ENCODE assay signal across 8 cellular contexts in the genomic region with DNA sequence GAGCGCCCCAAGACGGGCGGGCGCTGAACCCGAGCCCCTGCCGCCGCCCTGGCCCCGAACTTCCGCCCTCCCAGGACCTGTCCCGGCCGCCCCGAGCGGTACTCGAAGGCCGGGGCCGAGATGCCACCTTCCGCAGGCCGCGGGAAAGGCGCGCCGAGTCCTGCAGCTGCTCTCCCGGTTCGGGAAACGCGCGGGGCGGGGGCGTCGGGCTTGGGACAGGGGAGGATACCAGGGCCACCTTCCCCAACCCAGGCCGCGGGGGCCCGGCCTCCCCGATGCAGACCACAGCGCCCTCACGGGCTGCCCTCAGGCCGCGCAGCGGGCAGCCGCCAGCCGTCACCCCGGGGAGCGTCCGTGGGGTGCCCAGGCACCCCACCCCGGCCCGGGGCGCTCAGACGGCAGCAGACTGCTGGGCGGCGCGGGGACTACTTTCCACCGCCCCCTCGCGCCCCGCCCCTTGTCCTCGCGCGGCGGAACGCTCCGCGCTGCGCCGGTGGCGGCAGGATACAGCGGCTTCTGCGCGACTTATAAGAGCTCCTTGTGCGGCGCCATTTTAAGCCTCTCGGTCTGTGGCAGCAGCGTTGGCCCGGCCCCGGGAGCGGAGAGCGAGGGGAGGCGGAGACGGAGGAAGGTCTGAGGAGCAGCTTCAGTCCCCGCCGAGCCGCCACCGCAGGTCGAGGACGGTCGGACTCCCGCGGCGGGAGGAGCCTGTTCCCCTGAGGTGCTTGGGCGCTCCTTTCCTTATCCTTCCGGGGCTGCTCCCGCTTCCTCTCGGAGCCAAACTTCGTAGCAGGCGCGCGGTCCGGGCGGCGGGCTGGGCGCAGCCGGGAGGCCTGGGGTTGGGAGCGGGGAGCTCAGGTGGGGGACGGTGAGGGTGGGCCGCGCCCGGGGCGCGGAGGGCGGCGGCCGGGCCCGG. TPM values are rescaled to one million over a fixed set of nuclear protein-coding genes. Genes with fewer than 3 reads are reported as not detected.
DNase-seq lines count a peak whose midpoint lies in the region; ATAC-seq and TF ChIP-seq lines count a peak whose summit lies in the region.

A gene (plus strand): TSS at position 556 of the 916 bp plus-strand sequence. CDS start 24,564 bp downstream, outside the sequence.

- H3K14ac ChIP-seq in IMR-90 (replicated peaks; ENCODE audit: low read depth, low read length): peak within 1 kb of the TSS; percentile 98

- peak within 1 kb of the TSS; percentile 73; the same call in 1 of the 2 replicates for H3K56ac ChIP-seq in IMR-90 (ENCODE audit: extremely low read depth, insufficient read depth, low read length)

- H3K27me3 Mint-ChIP-seq in activated T-helper 1 cell treated with anti-CD3 and anti-CD28 coated beads, Interleukin-12 subunit alpha, Interleukin-12 subunit beta, Interleukin-2, Interleukin-4 antibody, amounts not matched to agents 30 ng/mL and 10 ng/mL and 1 ng/mL, durations not matched to agents 14 hours and 24 hours and 36 hours (ENCODE audit: insufficient read depth): peaks cover 22% of the 10 kb centered on the region
- H3K27me3 Mint-ChIP-seq in naive thymus-derived CD4-positive, alpha-beta T cell: peaks cover 0 to 29% (median 0%) of the 10 kb centered on the region in 5 donors
- H3K27me3 Mint-ChIP-seq in stimulated activated naive B cell treated with anti-CD40 and anti-IgM and Interleukin-4, amounts not matched to agents 10 μg/mL and 1 μg/mL and 100 μg/mL, for 72 hours: peaks cover 6% of the 10 kb centered on the region in 2 donors

- H3K18ac ChIP-seq in IMR-90 (ENCODE audit: low read depth, low read length): peak within 1 kb of the TSS; percentile 51; the same call in 1 of the 2 replicates

- H2BK15ac ChIP-seq in IMR-90 (ENCODE audit: low read depth, low read length): 0 out of 3 replicates have a peak within 1 kb of the TSS, but pooled peaks have one; percentile 24

- no peak within 1 kb of the TSS for H2BK20ac ChIP-seq in IMR-90 (ENCODE audit: low read depth, low read length)

- peak within 1 kb of the TSS; percentile 97 for H3K9ac ChIP-seq in IMR-90 (ENCODE audit: low read depth, low read length)

- peaks cover 2% of the 10 kb centered on the region; the same call in 1 of the 2 replicates for H3K4me1 ChIP-seq in IMR-90 (ENCODE audit: control insufficient read depth, insufficient read depth, low read length)
- peaks cover 0 to 26% (median 9%) of the 10 kb centered on the region in 4 donors for H3K4me1 ChIP-seq in Peyer's patch
- H3K4me1 ChIP-seq in naive thymus-derived CD4-positive, alpha-beta T cell (ENCODE audit: control insufficient read depth in 2 of 2, insufficient read depth in 2 of 2, low read length in 2 of 2): peaks cover 26 to 39% of the 10 kb centered on the region in 2 donors

- H3K9me3 Mint-ChIP-seq in activated T-helper 1 cell treated with anti-CD3 and anti-CD28 coated beads, Interleukin-12 subunit alpha, Interleukin-12 subunit beta, Interleukin-2, Interleukin-4 antibody, amounts not matched to agents 30 ng/mL and 10 ng/mL and 1 ng/mL, durations not matched to agents 14 hours and 24 hours and 36 hours: no peaks in the 10 kb centered on the region
- peaks cover 0 to 3% (median 0%) of the 10 kb centered on the region in 11 donors for H3K9me3 Mint-ChIP-seq in naive thymus-derived CD4-positive, alpha-beta T cell
- no peaks in the 10 kb centered on the region for H3K9me3 Mint-ChIP-seq in stimulated activated naive B cell treated with anti-CD40 and anti-IgM and Interleukin-4, amounts not matched to agents 10 μg/mL and 1 μg/mL and 100 μg/mL, for 72 hours

- H3K4me3 ChIP-seq in IMR-90 (ENCODE audit: insufficient read depth, low read depth, low read length) (peak within 1 kb of the TSS; percentile 69), Peyer's patch (peak within 1 kb of the TSS; percentile 77 to 98 (median 94))
- H3K4me3 ChIP-seq in naive thymus-derived CD4-positive, alpha-beta T cell (ENCODE audit: low read length): peak within 1 kb of the TSS; percentile 79

- in situ Hi-C loops in IMR-90 (cut with MboI; ENCODE audit: low sequenced_read_pairs): loop anchor here (25.0 kb wide), 1 partner anchor 862 kb away; no protein-coding TSS in a partner anchor

- dilution Hi-C loops in IMR-90 (cut with HindIII; ENCODE audit: low sequenced_read_pairs, unreplicated experiment): no loop called here

- peak within 1 kb of the TSS; percentile 99 for H3K4me2 ChIP-seq in IMR-90 (ENCODE audit: low read depth, low read length)

- peak; percentile 45 for DNase-seq in DMS153 treated with DMSO at 0.1 percent for 48 hours (lab: John Stamatoyannopoulos, UW; ENCODE audit: unreplicated experiment)
- DNase-seq in IMR-90: peak; percentile 95
- peak; percentile 92 to 97 (median 96) for DNase-seq in Peyer's patch
- peak; percentile 87 for DNase-seq in activated T-helper 1 cell treated with anti-CD3 and anti-CD28 coated beads, Interleukin-12 subunit alpha, Interleukin-12 subunit beta, Interleukin-2, Interleukin-4 antibody, amounts not matched to agents 30 ng/mL and 10 ng/mL and 1 ng/mL, durations not matched to agents 14 hours and 24 hours and 36 hours (ENCODE audit: low spot score)
- peak; percentile 99 for DNase-seq in fibroblast of gingiva (ENCODE audit: low read depth)
- DNase-seq in naive thymus-derived CD4-positive, alpha-beta T cell: peak; percentile 88 to 94 (median 92)
- DNase-seq in stimulated activated naive B cell treated with anti-CD40 and anti-IgM and Interleukin-4, amounts not matched to agents 10 μg/mL and 1 μg/mL and 100 μg/mL, for 72 hours: peak; percentile 90

- peak within 1 kb of the TSS; percentile 98 for H2AK9ac ChIP-seq in IMR-90 (replicated peaks; ENCODE audit: low read depth, low read length, poor library complexity)

- no TSS peak for BruUV-seq in IMR-90 (replicated peaks; lab: Mats Ljungman, UMichigan)

- peak within 1 kb of the TSS; percentile 78 for H4K91ac ChIP-seq in IMR-90 (ENCODE audit: insufficient read depth, low read depth, low read length)

- peak within 1 kb of the TSS; percentile 87 to 94 for H4K8ac ChIP-seq in IMR-90 (ENCODE audit: low read depth in 2 of 2, low read length in 2 of 2)

- intact Hi-C loops in IMR-90 (cut with micrococcal nuclease): no loop called here
- intact Hi-C loops in activated T-helper 1 cell treated with anti-CD3 and anti-CD28 coated beads, Interleukin-12 subunit alpha, Interleukin-12 subunit beta, Interleukin-2, Interleukin-4 antibody, amounts not matched to agents 30 ng/mL and 10 ng/mL and 1 ng/mL, durations not matched to agents 14 hours and 24 hours and 36 hours (cut with micrococcal nuclease): loop anchor here (1.0 to 5.0 kb wide), 7 partner anchors 11 to 890 kb away; a partner anchor contains a TSS
- intact Hi-C loops in naive thymus-derived CD4-positive, alpha-beta T cell (cut with micrococcal nuclease): loop anchor here (1.0 to 5.0 kb wide), 9 partner anchors 8 to 1792 kb away; a partner anchor contains a TSS

- POLR2A ChIA-PET in IMR-90 (lab: Charles Lee; ENCODE audit: unreplicated experiment): interaction anchor here (0.5 to 1.6 kb wide), 4 partner anchors 9 to 299 kb away, joined by 3 to 7 read pairs (median 4); no protein-coding TSS in a partner anchor
- POLR2A ChIA-PET in naive thymus-derived CD4-positive, alpha-beta T cell (lab: Charles Lee): interaction anchor here (0.6 to 2.3 kb wide), 34 partner anchors 9 to 1597 kb away, joined by 3 to 42 read pairs (median 3); a partner anchor contains a TSS

- peak within 1 kb of the TSS; percentile 98 for H3K27ac Mint-ChIP-seq in activated T-helper 1 cell treated with anti-CD3 and anti-CD28 coated beads, Interleukin-12 subunit alpha, Interleukin-12 subunit beta, Interleukin-2, Interleukin-4 antibody, amounts not matched to agents 30 ng/mL and 10 ng/mL and 1 ng/mL, durations not matched to agents 14 hours and 24 hours and 36 hours
- H3K27ac Mint-ChIP-seq in naive thymus-derived CD4-positive, alpha-beta T cell: peak within 1 kb of the TSS; percentile 92 to 98 (median 96)
- peak within 1 kb of the TSS; percentile 100 for H3K27ac Mint-ChIP-seq in stimulated activated naive B cell treated with anti-CD40 and anti-IgM and Interleukin-4, amounts not matched to agents 10 μg/mL and 1 μg/mL and 100 μg/mL, for 72 hours

- H3K79me1 ChIP-seq in IMR-90 (ENCODE audit: low read depth in 1 of 2, low read length in 2 of 2): peaks cover 0 to 6% of the 10 kb centered on the region in 2 experiments; a peak in 1 of 4 replicates

- peak within 1 kb of the TSS; percentile 97 for H3K4me3 Mint-ChIP-seq in activated T-helper 1 cell treated with anti-CD3 and anti-CD28 coated beads, Interleukin-12 subunit alpha, Interleukin-12 subunit beta, Interleukin-2, Interleukin-4 antibody, amounts not matched to agents 30 ng/mL and 10 ng/mL and 1 ng/mL, durations not matched to agents 14 hours and 24 hours and 36 hours
- peak within 1 kb of the TSS; percentile 90 to 100 (median 95) for H3K4me3 Mint-ChIP-seq in naive thymus-derived CD4-positive, alpha-beta T cell
- peak within 1 kb of the TSS; percentile 95 to 97 for H3K4me3 Mint-ChIP-seq in stimulated activated naive B cell treated with anti-CD40 and anti-IgM and Interleukin-4, amounts not matched to agents 10 μg/mL and 1 μg/mL and 100 μg/mL, for 72 hours

- TF ChIP-seq CTCF in IMR-90 (conservative IDR thresholded peaks at IDR 0.05; ENCODE audit: low read depth, low read length): no peak
- TF ChIP-seq CTCF in Peyer's patch (IDR thresholded peaks at IDR 0.05): peak in 4 of 6 experiments; percentile 5 to 48 (median 43)

- H2AFZ ChIP-seq in IMR-90 (replicated peaks; ENCODE audit: low read length, poor library complexity): peak within 1 kb of the TSS; percentile 96

- H4K5ac ChIP-seq in IMR-90 (ENCODE audit: low read depth, low read length): peak within 1 kb of the TSS; percentile 45

- CTCF ChIA-PET in IMR-90 (lab: Yijun Ruan, JAX): interaction anchor here (0.5 kb wide), 1 partner anchor 15 kb away, joined by 5 read pairs; no protein-coding TSS in a partner anchor
- CTCF ChIA-PET in naive thymus-derived CD4-positive, alpha-beta T cell (lab: Charles Lee): no interaction called here

- H3K27me3 ChIP-seq in IMR-90 (ENCODE audit: control insufficient read depth, insufficient read depth, low read length): no peaks in the 10 kb centered on the region; the same call in none of the 2 replicates
- H3K27me3 ChIP-seq in Peyer's patch: no peaks in the 10 kb centered on the region
- H3K27me3 ChIP-seq in naive thymus-derived CD4-positive, alpha-beta T cell (ENCODE audit: control insufficient read depth in 2 of 2, insufficient read depth in 2 of 2, low read length in 2 of 2): peaks cover 0 to 3% of the 10 kb centered on the region in 2 donors

- peak within 1 kb of the TSS; percentile 30; the same call in 1 of the 2 replicates for H2BK120ac ChIP-seq in IMR-90 (ENCODE audit: low read depth, low read length)

- H3K4me1 Mint-ChIP-seq in activated T-helper 1 cell treated with anti-CD3 and anti-CD28 coated beads, Interleukin-12 subunit alpha, Interleukin-12 subunit beta, Interleukin-2, Interleukin-4 antibody, amounts not matched to agents 30 ng/mL and 10 ng/mL and 1 ng/mL, durations not matched to agents 14 hours and 24 hours and 36 hours (ENCODE audit: low read depth): peaks cover 36% of the 10 kb centered on the region
- H3K4me1 Mint-ChIP-seq in naive thymus-derived CD4-positive, alpha-beta T cell: peaks cover 31 to 43% (median 38%) of the 10 kb centered on the region in 7 donors
- peaks cover 15 to 29% of the 10 kb centered on the region in 2 donors for H3K4me1 Mint-ChIP-seq in stimulated activated naive B cell treated with anti-CD40 and anti-IgM and Interleukin-4, amounts not matched to agents 10 μg/mL and 1 μg/mL and 100 μg/mL, for 72 hours

- H3K9me1 ChIP-seq in IMR-90 (ENCODE audit: insufficient read depth, low read length): no peaks in the 10 kb centered on the region; the same call in 1 of the 2 replicates

- H3K9me3 ChIP-seq in IMR-90 (ENCODE audit: control insufficient read depth, insufficient read depth, low read length) (no peaks in the 10 kb centered on the region), Peyer's patch (no peaks in the 10 kb centered on the region)
- H3K9me3 ChIP-seq in naive thymus-derived CD4-positive, alpha-beta T cell (ENCODE audit: control insufficient read depth in 2 of 3, low read length in 3 of 3): no peaks in the 10 kb centered on the region

- peak within 1 kb of the TSS; percentile 78; the same call in 1 of the 2 replicates for H2AK5ac ChIP-seq in IMR-90 (ENCODE audit: low read depth, low read length)

- TF ChIP-seq RAD21 in IMR-90 (IDR thresholded peaks at IDR 0.05; ENCODE audit: low read length): no peak

- H3K4ac ChIP-seq in IMR-90 (ENCODE audit: low read depth, low read length): peak within 1 kb of the TSS; percentile 97

- H3K27ac ChIP-seq in IMR-90 (ENCODE audit: insufficient read depth, low read length) (peak within 1 kb of the TSS; percentile 86), Peyer's patch (peak within 1 kb of the TSS; percentile 97 to 99 (median 98))
- peak within 1 kb of the TSS; percentile 97 for H3K27ac ChIP-seq in naive thymus-derived CD4-positive, alpha-beta T cell (ENCODE audit: low read depth, low read length)

- peak within 1 kb of the TSS; percentile 98 for H3K23ac ChIP-seq in IMR-90 (ENCODE audit: low read depth, low read length)

- H3K36me3 ChIP-seq in IMR-90 (ENCODE audit: control insufficient read depth, insufficient read depth, low read length) (no peaks in the 10 kb centered on the region), Peyer's patch (no peaks in the 10 kb centered on the region)
- peaks cover 0 to 3% (median 0%) of the 10 kb centered on the region in 3 experiments for H3K36me3 ChIP-seq in naive thymus-derived CD4-positive, alpha-beta T cell (ENCODE audit: control insufficient read depth in 2 of 3, insufficient read depth in 3 of 3, low read length in 3 of 3)

- H3K36me3 Mint-ChIP-seq in activated T-helper 1 cell treated with anti-CD3 and anti-CD28 coated beads, Interleukin-12 subunit alpha, Interleukin-12 subunit beta, Interleukin-2, Interleukin-4 antibody, amounts not matched to agents 30 ng/mL and 10 ng/mL and 1 ng/mL, durations not matched to agents 14 hours and 24 hours and 36 hours (ENCODE audit: low read depth): peaks cover 13% of the 10 kb centered on the region
- H3K36me3 Mint-ChIP-seq in naive thymus-derived CD4-positive, alpha-beta T cell: peaks cover 0 to 2% (median 0%) of the 10 kb centered on the region in 5 donors
- peaks cover 4 to 10% of the 10 kb centered on the region in 2 donors for H3K36me3 Mint-ChIP-seq in stimulated activated naive B cell treated with anti-CD40 and anti-IgM and Interleukin-4, amounts not matched to agents 10 μg/mL and 1 μg/mL and 100 μg/mL, for 72 hours

- H4K20me1 ChIP-seq in IMR-90 (ENCODE audit: insufficient read depth, low read length): peaks cover 44% of the 10 kb centered on the region

- WGBS in IMR-90 (ENCODE audit: extremely low coverage in 2 of 2, insufficient read length in 1 of 2), 2 experiments: 1% methylated on average over 43 of the region's 112 CpGs; no CpG with 5 or more reads in 1 of the 2 experiments

- H2BK5ac ChIP-seq in IMR-90 (ENCODE audit: low read depth, low read length, poor library complexity, severe bottlenecking): peak within 1 kb of the TSS; percentile 90

- TF ChIP-seq POLR2A in IMR-90 (IDR thresholded peaks at IDR 0.05; ENCODE audit: low read depth, low read length): peak; percentile 99
- TF ChIP-seq POLR2A in Peyer's patch (IDR thresholded peaks at IDR 0.05): peak; percentile 99

- ATAC-seq in GM21528 (IDR thresholded peaks at IDR 0.05; ENCODE audit: low FRiP score, unreplicated experiment) (peak; percentile 70), IMR-90 (ENCODE audit: low read depth) (peak; percentile 86)
- ATAC-seq in naive thymus-derived CD4-positive, alpha-beta T cell: peak; percentile 93
- peak; percentile 82 to 89 for ATAC-seq in stimulated activated naive B cell treated with anti-CD40 and anti-IgM and Interleukin-4, amounts not matched to agents 10 μg/mL and 1 μg/mL and 100 μg/mL, for 72 hours (replicated peaks)

RNA-seq across cellular contexts. Expression of the gene that starts here (rescaled TPM):
- total RNA-seq in IMR-90 (2012; rRNA removed) (1,415 and 1,677 TPM in 2 replicates), Peyer's patch (100 to 1,000 TPM; 433 to 546 (median 509) TPM)
- polyA plus RNA-seq in IMR-90 (2012; rRNA removed): 364 and 381 TPM in 2 replicates
- polyA plus RNA-seq in IMR-90 (2012; cell fraction: cytosol; rRNA removed): 187 and 317 TPM in 2 replicates
- 205 and 300 TPM in 2 replicates for polyA plus RNA-seq in IMR-90 (2012; cell fraction: nucleus; rRNA removed; ENCODE audit: low replicate concordance)
- 137 and 139 TPM in 2 replicates for total RNA-seq in activated T-helper 1 cell treated with anti-CD3 and anti-CD28 coated beads, Interleukin-12 subunit alpha, Interleukin-12 subunit beta, Interleukin-2, Interleukin-4 antibody, amounts not matched to agents 30 ng/mL and 10 ng/mL and 1 ng/mL, durations not matched to agents 14 hours and 24 hours and 36 hours
- total RNA-seq in naive thymus-derived CD4-positive, alpha-beta T cell: 100 to 1,000 TPM; 118 to 227 (median 177) TPM
- polyA plus RNA-seq in naive thymus-derived CD4-positive, alpha-beta T cell: 10 to 100 TPM; 40.5 to 89.5 TPM

Comparison
In these comparisons a context has a peak if more than half of its experiments do, and no peak if none do; other contexts are left out.
1. Peak in every context shown above with its lines: DNase-seq, ATAC-seq, H3K4me3 ChIP-seq and H3K27ac ChIP-seq.
2. DNase-seq: peak in every context shown above with its lines; median percentile 99 in fibroblast of gingiva; 96 in Peyer's patch; 95 in IMR-90; 92 in naive thymus-derived CD4-positive, alpha-beta T cell; 90 in stimulated activated naive B cell treated with anti-CD40 and anti-IgM and Interleukin-4, amounts not matched to agents 10 μg/mL and 1 μg/mL and 100 μg/mL, for 72 hours; 87 in activated T-helper 1 cell treated with anti-CD3 and anti-CD28 coated beads, Interleukin-12 subunit alpha, Interleukin-12 subunit beta, Interleukin-2, Interleukin-4 antibody, amounts not matched to agents 30 ng/mL and 10 ng/mL and 1 ng/mL, durations not matched to agents 14 hours and 24 hours and 36 hours; 45 in DMS153 treated with DMSO at 0.1 percent for 48 hours.